ENCODE assay signal across 6 cellular contexts in the genomic region with DNA sequence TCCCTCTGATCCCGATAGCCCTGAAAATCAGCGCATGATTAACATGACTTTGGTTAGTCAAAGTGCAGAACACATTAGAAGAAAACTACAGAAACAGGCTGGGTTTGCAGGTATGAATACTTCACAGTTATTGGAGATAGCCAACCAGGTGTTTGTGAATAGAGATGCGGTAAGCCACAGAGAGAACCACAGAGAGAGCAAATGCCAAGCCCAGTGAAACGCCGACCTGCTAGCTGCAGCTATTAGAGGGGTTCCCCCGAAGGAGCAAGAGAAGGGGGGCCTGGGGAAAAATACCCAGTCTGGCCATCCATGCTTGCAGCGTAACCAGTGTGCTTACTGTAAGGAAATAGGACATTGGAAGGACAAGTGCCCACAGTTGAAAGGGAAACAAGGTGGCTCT.
"Had no signal": no experiment of that assay in that cellular context is flagged by ENCODE, and none has a peak within 500 bp of the region (broad histone marks: within the 10 kb centered on the region; RNA-seq: fewer than 3 reads in every experiment).

No MANE protein-coding gene starts in this region.

- H3K4me3 ChIP-seq: K562 had no signal

- DNase-seq: IMR-90, KBM-7, KG1 had no signal

- ATAC-seq: HepG2, K562 had no signal

- H3K27ac ChIP-seq: HL-60 had no signal
